ENCODE assay signal across 8 cellular contexts in the genomic region with DNA sequence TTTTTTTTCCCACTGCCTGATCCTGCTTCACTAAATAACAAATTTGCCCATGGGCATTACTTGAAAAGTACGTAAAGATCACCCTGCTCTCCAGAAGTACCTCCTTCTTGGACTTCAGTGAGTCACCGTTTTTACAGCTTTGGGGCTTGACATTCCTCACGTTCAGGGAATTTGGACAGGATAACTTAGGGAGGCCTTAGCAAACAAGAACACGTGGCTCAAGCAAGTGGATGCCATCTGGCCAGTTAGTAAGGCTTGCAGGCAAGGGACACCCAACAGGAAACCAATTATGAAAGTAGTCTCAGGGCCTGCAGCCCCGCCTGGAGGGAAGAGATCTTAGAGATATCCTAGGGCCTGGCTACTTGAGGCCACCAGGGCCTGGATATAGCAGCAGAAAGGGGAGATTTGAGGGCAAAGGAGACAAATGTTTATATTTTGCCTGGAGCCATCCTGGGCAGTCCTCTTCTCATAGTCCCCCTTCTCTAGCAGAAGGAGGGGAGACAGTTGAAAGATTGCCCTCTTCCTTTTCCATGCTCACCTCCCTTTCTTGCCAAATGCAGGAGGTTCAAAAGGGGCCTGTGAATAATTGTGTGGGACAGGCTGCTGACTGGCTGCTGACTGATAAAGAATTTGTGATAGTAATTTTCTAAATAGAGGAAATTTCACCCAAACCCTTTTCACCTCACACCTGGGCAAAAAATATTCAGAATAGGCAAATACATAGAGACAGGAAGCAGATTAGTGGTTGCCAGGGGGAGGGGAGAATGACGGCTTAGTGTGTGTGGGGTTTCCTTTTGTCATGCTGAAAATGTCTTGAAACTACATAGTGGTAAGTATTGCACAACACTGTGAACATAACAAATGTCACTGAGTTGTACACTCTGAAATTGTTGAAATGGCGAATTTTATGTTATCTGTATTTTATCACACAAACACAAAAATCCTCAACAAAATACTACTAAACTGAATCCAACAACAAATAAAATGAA.
DNase-seq lines count a peak whose midpoint lies in the region; ATAC-seq and TF ChIP-seq lines count a peak whose summit lies in the region.

No MANE protein-coding gene starts in this region.

- peaks cover 6% of the 10 kb centered on the region for H3K4me1 ChIP-seq in left ventricle myocardium inferior

- H3K4me3 ChIP-seq in AG04450 (ENCODE audit: low read depth, low read length), result no peak overlapping the region
- no peak overlapping the region for H3K4me3 ChIP-seq in WERI-Rb-1 (ENCODE audit: low read depth, low read length)
- no peak overlapping the region for H3K4me3 ChIP-seq in left ventricle myocardium inferior

- TF ChIP-seq CTCF in AG04450 (IDR thresholded peaks at IDR 0.05; ENCODE audit: low read depth, low read length) (0 out of 2 replicates have a peak, but pooled peaks have one; percentile 8), WERI-Rb-1 (IDR thresholded peaks at IDR 0.05; ENCODE audit: low read depth, low read length) (0 out of 2 replicates have a peak, but pooled peaks have one; percentile 3), left ventricle myocardium inferior (IDR thresholded peaks at IDR 0.05; ENCODE audit: borderline replicate concordance) (no peak)

- intact Hi-C loops in left ventricle myocardium inferior (cut with micrococcal nuclease), result no loop called here

- peak overlapping the region; percentile 70 for H3K27ac ChIP-seq in AG04450 (ENCODE audit: low read depth, low read length)
- peak overlapping the region; percentile 62 for H3K27ac ChIP-seq in WERI-Rb-1
- peak overlapping the region; percentile 42 for H3K27ac ChIP-seq in left ventricle myocardium inferior (replicated peaks)

- DNase-seq in AG04450 (ENCODE audit: low read depth, low spot score) (peak; percentile 83), HT-29 (ENCODE audit: low spot score) (peak; percentile 41), WERI-Rb-1 (peak; percentile 74), left ventricle myocardium inferior (no peak), stromal cell of bone marrow (ENCODE audit: low read depth) (peak; percentile 63), superior temporal gyrus (ENCODE audit: extremely low spot score) (no peak), OCI-M2 (lab: John Stamatoyannopoulos, UW; ENCODE audit: unreplicated experiment) (no peak)

- CTCF ChIA-PET in AG04450 (lab: Charles Lee), result no interaction called here

- H3K36me3 ChIP-seq in WERI-Rb-1 (no peaks in the 10 kb centered on the region), left ventricle myocardium inferior (no peaks in the 10 kb centered on the region)

- H3K9me3 ChIP-seq in AG04450 (ENCODE audit: control insufficient read depth, insufficient read depth, low read length) (no peaks in the 10 kb centered on the region), WERI-Rb-1 (ENCODE audit: severe bottlenecking) (peaks cover 4% of the 10 kb centered on the region), left ventricle myocardium inferior (replicated peaks) (no peaks in the 10 kb centered on the region)

- peak; percentile 60 for ATAC-seq in GM18520 (IDR thresholded peaks at IDR 0.05; ENCODE audit: unreplicated experiment)

- POLR2A ChIA-PET in AG04450 (lab: Yijun Ruan, JAX), result no interaction called here

- H3K27me3 ChIP-seq in AG04450 (ENCODE audit: control insufficient read depth, insufficient read depth, low read length) (no peaks in the 10 kb centered on the region), WERI-Rb-1 (ENCODE audit: insufficient read depth, low read depth, severe bottlenecking) (peaks cover 2% of the 10 kb centered on the region), left ventricle myocardium inferior (ENCODE audit: low read depth) (no peaks in the 10 kb centered on the region)

Comparison
In these comparisons a context has a peak if more than half of its experiments do, and no peak if none do; other contexts are left out.
1. DNase-seq: peak in AG04450 (single experiment), HT-29 (single experiment), WERI-Rb-1 (single experiment) and stromal cell of bone marrow (single experiment); none in left ventricle myocardium inferior (single experiment), superior temporal gyrus (single experiment) and OCI-M2 (single experiment).
2. Peak in every context shown above with its lines, with median percentiles within 50 percentile points of each other: H3K27ac ChIP-seq.